In the genomic region with DNA sequence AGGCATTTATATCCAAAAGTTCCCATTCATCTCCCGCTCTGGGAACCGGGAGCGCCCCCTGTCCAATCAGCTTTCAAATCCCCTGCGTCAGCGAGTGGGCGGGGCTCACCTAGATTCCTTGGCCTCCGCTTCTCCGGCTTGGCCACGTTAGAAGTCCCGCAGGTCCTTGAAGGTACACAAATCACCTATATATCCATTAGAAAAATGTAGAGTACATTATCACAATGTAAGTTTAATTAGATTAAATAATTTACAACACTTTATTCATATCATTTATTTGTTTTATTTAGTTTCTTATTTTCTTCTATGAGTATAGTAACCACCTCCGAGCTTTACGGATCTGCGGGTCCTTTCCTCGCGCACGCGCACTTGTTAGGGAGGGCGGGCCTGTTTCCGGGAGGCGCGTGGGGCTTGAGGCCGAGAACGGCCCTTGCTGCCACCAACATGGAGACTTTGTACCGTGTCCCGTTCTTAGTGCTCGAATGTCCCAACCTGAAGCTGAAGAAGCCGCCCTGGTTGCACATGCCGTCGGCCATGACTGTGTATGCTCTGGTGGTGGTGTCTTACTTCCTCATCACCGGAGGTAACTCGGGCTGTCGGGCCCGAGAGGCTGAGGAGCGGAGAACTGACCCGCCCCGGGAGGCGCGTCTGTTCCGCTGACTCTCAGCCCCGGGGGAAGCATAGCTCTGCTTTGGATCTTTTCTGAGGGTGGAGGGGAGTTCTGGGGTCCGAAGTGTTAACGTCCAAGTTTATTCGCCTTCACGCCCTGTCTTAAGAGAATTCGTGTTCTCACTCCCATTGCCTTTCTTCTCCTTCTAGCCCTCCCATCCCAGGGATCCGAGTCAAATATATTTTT, we compare ENCODE assay signal across 8 cellular contexts. TPM values are rescaled to one million over a fixed set of nuclear protein-coding genes. Genes with fewer than 3 reads are reported as not detected.
DNase-seq lines count a peak whose midpoint lies in the region; ATAC-seq, FAIRE-seq and TF ChIP-seq lines count a peak whose summit lies in the region.

A gene (plus strand): TSS at position 388 of the 856 bp plus-strand sequence. CDS start 57 bp downstream, at position 445.

- POLR2A ChIA-PET in AG04450 (lab: Yijun Ruan, JAX) = interaction anchor here (0.9 to 2.7 kb wide), 8 partner anchors 15 to 930 kb away, joined by 3 to 17 read pairs (median 4); a partner anchor contains a TSS
- POLR2A ChIA-PET in WTC11 (lab: Charles Lee) = interaction anchor here (0.5 to 0.6 kb wide), 3 partner anchors 8 to 68 kb away, joined by 3 to 4 read pairs (median 3); no protein-coding TSS in a partner anchor

- H3K27me3 Mint-ChIP-seq in WTC11 (ENCODE audit: low read depth) = no peaks in the 10 kb centered on the region

- TF ChIP-seq CTCF in AG04450 (IDR thresholded peaks at IDR 0.05; ENCODE audit: low read depth, low read length) (peak; percentile 12), WTC11 (IDR thresholded peaks at IDR 0.05) (no peak), cardiac fibroblast (IDR thresholded peaks at IDR 0.05; ENCODE audit: low read depth, low read length) (no peak)

- 0 to 1% (median 1%) methylated on average over 46 of the region's 46 CpGs for WGBS in small intestine, 3 donors

- H3K4me3 Mint-ChIP-seq in WTC11 = peak within 1 kb of the TSS; percentile 96

- no peaks in the 10 kb centered on the region for H3K9me3 Mint-ChIP-seq in WTC11

- FAIRE-seq in small intestine (lab: Jason Lieb, UNC) = peak; percentile 96

- H3K4me3 ChIP-seq in AG04450 (ENCODE audit: low read depth, low read length) = peak within 1 kb of the TSS; percentile 88
- peak within 1 kb of the TSS; percentile 63 to 71 for H3K4me3 ChIP-seq in cardiac fibroblast (replicated peaks in 1 of 2; ENCODE audit: low read depth in 2 of 2, low read length in 2 of 2)
- peak within 1 kb of the TSS; percentile 88 to 89 for H3K4me3 ChIP-seq in small intestine (ENCODE audit: low read depth in 1 of 2, low read length in 2 of 2)

- DNase-seq in AG04450 (ENCODE audit: low read depth, low spot score) = peak; percentile 93
- peak; percentile 86 for DNase-seq in NCI-H226
- DNase-seq in WTC11 (ENCODE audit: low spot score) = peak; percentile 96
- DNase-seq in cardiac fibroblast (ENCODE audit: low read depth in 2 of 2) = peak; percentile 98 to 99
- peak; percentile 96 for DNase-seq in iPS-NIHi11 (ENCODE audit: low spot score)
- DNase-seq in small intestine = peak; percentile 97

- peaks cover 12% of the 10 kb centered on the region for H3K36me3 Mint-ChIP-seq in WTC11

- no peaks in the 10 kb centered on the region for H3K36me3 ChIP-seq in small intestine (ENCODE audit: control insufficient read depth in 2 of 2, insufficient read depth in 2 of 2, low read length in 2 of 2)

- no peaks in the 10 kb centered on the region for H3K9me3 ChIP-seq in AG04450 (ENCODE audit: control insufficient read depth, insufficient read depth, low read length)
- H3K9me3 ChIP-seq in small intestine (ENCODE audit: control insufficient read depth, low read depth) = no peaks in the 10 kb centered on the region

- H3K27ac ChIP-seq in AG04450 (ENCODE audit: low read depth, low read length) (peak within 1 kb of the TSS; percentile 87), small intestine (ENCODE audit: low read depth in 1 of 2, low read length in 1 of 2) (peak within 1 kb of the TSS; percentile 81 to 95)

- CTCF ChIA-PET in AG04450 (lab: Charles Lee) = interaction anchor here (0.6 to 1.4 kb wide), 12 partner anchors 9 to 774 kb away, joined by 3 to 8 read pairs (median 4); no protein-coding TSS in a partner anchor
- CTCF ChIA-PET in WTC11 (lab: Charles Lee) = interaction anchor here (1.0 to 1.2 kb wide), 4 partner anchors 22 to 632 kb away, joined by 3 to 4 read pairs (median 3); no protein-coding TSS in a partner anchor

- H3K27ac Mint-ChIP-seq in WTC11 = peak within 1 kb of the TSS; percentile 97

- H3K27me3 ChIP-seq in AG04450 (ENCODE audit: control insufficient read depth, insufficient read depth, low read length) = no peaks in the 10 kb centered on the region
- no peaks in the 10 kb centered on the region for H3K27me3 ChIP-seq in small intestine (ENCODE audit: control insufficient read depth in 2 of 2, insufficient read depth in 2 of 2, low read length in 2 of 2)

- peaks cover 6% of the 10 kb centered on the region; the same call in 1 of the 2 replicates for H3K4me1 Mint-ChIP-seq in WTC11

- ATAC-seq in GM18909 (IDR thresholded peaks at IDR 0.05; ENCODE audit: poor library complexity, unreplicated experiment) (peak; percentile 93), HG03175 (IDR thresholded peaks at IDR 0.05; ENCODE audit: unreplicated experiment) (peak; percentile 92), WTC11 (peak; percentile 96)

- peaks cover 0 to 16% of the 10 kb centered on the region in 2 donors for H3K4me1 ChIP-seq in small intestine (ENCODE audit: control insufficient read depth in 2 of 2, insufficient read depth in 1 of 2, low read depth in 1 of 2, low read length in 1 of 2)

TF ChIP-seq in WTC11, 78 proteins besides CTCF, POLR2A, EP300 and RAD21 (continues in another document):
- TF ChIP-seq, protein P1, sequence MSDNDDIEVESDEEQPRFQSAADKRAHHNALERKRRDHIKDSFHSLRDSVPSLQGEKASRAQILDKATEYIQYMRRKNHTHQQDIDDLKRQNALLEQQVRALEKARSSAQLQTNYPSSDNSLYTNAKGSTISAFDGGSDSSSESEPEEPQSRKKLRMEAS (CRISPR knock-in tag; IDR thresholded peaks at IDR 0.05) = peak; percentile 80; the same call in 1 of the 2 replicates
- TF ChIP-seq, protein P2, sequence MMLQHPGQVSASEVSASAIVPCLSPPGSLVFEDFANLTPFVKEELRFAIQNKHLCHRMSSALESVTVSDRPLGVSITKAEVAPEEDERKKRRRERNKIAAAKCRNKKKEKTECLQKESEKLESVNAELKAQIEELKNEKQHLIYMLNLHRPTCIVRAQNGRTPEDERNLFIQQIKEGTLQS (CRISPR knock-in tag; conservative IDR thresholded peaks at IDR 0.05) = no peak
- TF ChIP-seq FOXP1 (CRISPR knock-in tag; IDR thresholded peaks at IDR 0.05; ENCODE audit: borderline replicate concordance) (peak; percentile 18; the same call in 1 of the 2 replicates), MYBL2 (CRISPR knock-in tag; IDR thresholded peaks at IDR 0.05) (no peak), TP53 (CRISPR knock-in tag; IDR thresholded peaks at IDR 0.05) (no peak), ETV6 (CRISPR knock-in tag; IDR thresholded peaks at IDR 0.05) (peak; percentile 21; the same call in 1 of the 2 replicates), HMGA2 (CRISPR knock-in tag; IDR thresholded peaks at IDR 0.05) (peak; percentile 80), FOXK1 (CRISPR knock-in tag; IDR thresholded peaks at IDR 0.05) (peak; percentile 24; the same call in 1 of the 2 replicates), CREM (CRISPR knock-in tag; IDR thresholded peaks at IDR 0.05) (no peak), GABPB1 (CRISPR knock-in tag; IDR thresholded peaks at IDR 0.05) (peak; percentile 25; the same call in 1 of the 2 replicates), SP1 (CRISPR knock-in tag; conservative IDR thresholded peaks at IDR 0.05) (peak; percentile 86), OVOL2 (CRISPR knock-in tag; IDR thresholded peaks at IDR 0.05; ENCODE audit: borderline replicate concordance) (no peak)
- TF ChIP-seq, protein P3, sequence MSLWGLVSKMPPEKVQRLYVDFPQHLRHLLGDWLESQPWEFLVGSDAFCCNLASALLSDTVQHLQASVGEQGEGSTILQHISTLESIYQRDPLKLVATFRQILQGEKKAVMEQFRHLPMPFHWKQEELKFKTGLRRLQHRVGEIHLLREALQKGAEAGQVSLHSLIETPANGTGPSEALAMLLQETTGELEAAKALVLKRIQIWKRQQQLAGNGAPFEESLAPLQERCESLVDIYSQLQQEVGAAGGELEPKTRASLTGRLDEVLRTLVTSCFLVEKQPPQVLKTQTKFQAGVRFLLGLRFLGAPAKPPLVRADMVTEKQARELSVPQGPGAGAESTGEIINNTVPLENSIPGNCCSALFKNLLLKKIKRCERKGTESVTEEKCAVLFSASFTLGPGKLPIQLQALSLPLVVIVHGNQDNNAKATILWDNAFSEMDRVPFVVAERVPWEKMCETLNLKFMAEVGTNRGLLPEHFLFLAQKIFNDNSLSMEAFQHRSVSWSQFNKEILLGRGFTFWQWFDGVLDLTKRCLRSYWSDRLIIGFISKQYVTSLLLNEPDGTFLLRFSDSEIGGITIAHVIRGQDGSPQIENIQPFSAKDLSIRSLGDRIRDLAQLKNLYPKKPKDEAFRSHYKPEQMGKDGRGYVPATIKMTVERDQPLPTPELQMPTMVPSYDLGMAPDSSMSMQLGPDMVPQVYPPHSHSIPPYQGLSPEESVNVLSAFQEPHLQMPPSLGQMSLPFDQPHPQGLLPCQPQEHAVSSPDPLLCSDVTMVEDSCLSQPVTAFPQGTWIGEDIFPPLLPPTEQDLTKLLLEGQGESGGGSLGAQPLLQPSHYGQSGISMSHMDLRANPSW (CRISPR knock-in tag; conservative IDR thresholded peaks at IDR 0.05; ENCODE audit: low read depth) = no peak
- TF ChIP-seq, protein P4, sequence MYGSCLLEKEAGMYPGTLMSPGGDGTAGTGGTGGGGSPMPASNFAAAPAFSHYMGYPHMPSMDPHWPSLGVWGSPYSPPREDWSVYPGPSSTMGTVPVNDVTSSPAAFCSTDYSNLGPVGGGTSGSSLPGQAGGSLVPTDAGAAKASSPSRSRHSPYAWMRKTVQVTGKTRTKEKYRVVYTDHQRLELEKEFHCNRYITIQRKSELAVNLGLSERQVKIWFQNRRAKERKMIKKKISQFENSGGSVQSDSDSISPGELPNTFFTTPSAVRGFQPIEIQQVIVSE (CRISPR knock-in tag; IDR thresholded peaks at IDR 0.05; ENCODE audit: borderline replicate concordance) = no peak
- TF ChIP-seq, protein P5, sequence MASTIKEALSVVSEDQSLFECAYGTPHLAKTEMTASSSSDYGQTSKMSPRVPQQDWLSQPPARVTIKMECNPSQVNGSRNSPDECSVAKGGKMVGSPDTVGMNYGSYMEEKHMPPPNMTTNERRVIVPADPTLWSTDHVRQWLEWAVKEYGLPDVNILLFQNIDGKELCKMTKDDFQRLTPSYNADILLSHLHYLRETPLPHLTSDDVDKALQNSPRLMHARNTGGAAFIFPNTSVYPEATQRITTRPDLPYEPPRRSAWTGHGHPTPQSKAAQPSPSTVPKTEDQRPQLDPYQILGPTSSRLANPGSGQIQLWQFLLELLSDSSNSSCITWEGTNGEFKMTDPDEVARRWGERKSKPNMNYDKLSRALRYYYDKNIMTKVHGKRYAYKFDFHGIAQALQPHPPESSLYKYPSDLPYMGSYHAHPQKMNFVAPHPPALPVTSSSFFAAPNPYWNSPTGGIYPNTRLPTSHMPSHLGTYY (CRISPR knock-in tag; IDR thresholded peaks at IDR 0.05) = no peak

RNA-seq across cellular contexts. Expression of the gene that starts here (rescaled TPM):
- polyA plus RNA-seq in AG04450 (2011; rRNA removed) (238 and 320 TPM in 2 replicates), small intestine (100 to 1,000 TPM in 2 of 3 donors, 10 to 100 TPM in 1; 92.4 to 228 (median 117) TPM)
- 89.7 and 130 TPM in 2 replicates for polyA minus RNA-seq in AG04450 (2011; rRNA and poly(A)+ RNA removed)
- 123 to 132 TPM (median 125 TPM) in 3 replicates for total RNA-seq in WTC11 (2021)

Comparison
In these comparisons a context has a peak if more than half of its experiments do, and no peak if none do; other contexts are left out.
1. Peak in every context shown above with its lines: DNase-seq, ATAC-seq, H3K4me3 ChIP-seq and H3K27ac ChIP-seq.